Comparison of ENCODE assay signal across 16 cellular contexts in genomic region chr4:30770049-30770549, GRCh38. TPM values are rescaled to one million over a fixed set of nuclear protein-coding genes. Genes with fewer than 3 reads are reported as not detected.
DNase-seq lines count a peak whose midpoint lies in the region; ATAC-seq and TF ChIP-seq lines count a peak whose summit lies in the region.
"Had no signal": no experiment of that assay in that cellular context is flagged by ENCODE, and none has a peak within 500 bp of the region (broad histone marks: within the 10 kb centered on the region; RNA-seq: fewer than 3 reads in every experiment).

No MANE protein-coding gene starts in this region.

- no peak for ATAC-seq in GM21737 (IDR thresholded peaks at IDR 0.05; ENCODE audit: unreplicated experiment)
- ATAC-seq: K562; psoas muscle; stimulated activated naive B cell treated with anti-CD40 and anti-IgM and Interleukin-4, amounts not matched to agents 10 μg/mL and 1 μg/mL and 100 μg/mL, for 72 hours had no signal

- no TSS peak for BruUV-seq in OCI-LY7 (replicated peaks; lab: Mats Ljungman, UMichigan)

- DNase-seq in HT1080 (ENCODE audit: low read depth), result peak; percentile 74
- DNase-seq in astrocyte of the cerebellum (ENCODE audit: low read depth), result peak; percentile 80
- DNase-seq in glomerular endothelial cell (ENCODE audit: extremely low read depth, low read depth, low spot score), result peak; percentile 84
- no peak for DNase-seq in activated CD4-positive, alpha-beta T cell treated with anti-CD3 and anti-CD28 coated beads for 4 hours
- no peak for DNase-seq in OCI-LY7 (ENCODE audit: low spot score)
- no peak for DNase-seq in GF-D8 (lab: John Stamatoyannopoulos, UW)
- DNase-seq: brain microvascular endothelial cell; DMS79; psoas muscle; stimulated activated CD4-positive, alpha-beta T cell treated with anti-CD3 and anti-CD28 coated beads, Interleukin-4, amount 100 ng/mL, for 24 hours; stimulated activated naive B cell treated with anti-CD40 and anti-IgM and Interleukin-4, amounts not matched to agents 10 μg/mL and 1 μg/mL and 100 μg/mL, for 72 hours had no signal

- intact Hi-C loops in OCI-LY7 (cut with micrococcal nuclease; ENCODE audit: unreplicated experiment), result no loop called here

- H3K4me2 ChIP-seq in OCI-LY7 (ENCODE audit: low read length), result no peak overlapping the region

- no peak for TF ChIP-seq CTCF in astrocyte of the cerebellum (IDR thresholded peaks at IDR 0.05; ENCODE audit: low read depth, low read length, missing control alignments)
- TF ChIP-seq CTCF in OCI-LY7 (conservative IDR thresholded peaks at IDR 0.05; ENCODE audit: low read length), result no peak

- H3K4me1 ChIP-seq in ACC112 (ENCODE audit: control insufficient read depth, insufficient read depth, low read length, unreplicated experiment) (peaks cover 46% of the 10 kb centered on the region), OCI-LY7 (ENCODE audit: insufficient read depth, low read length, poor library complexity, severe bottlenecking) (no peaks in the 10 kb centered on the region)
- H3K4me1 ChIP-seq: psoas muscle had no signal

- H3K27ac ChIP-seq in ACC112 (ENCODE audit: low read depth, low read length) (peak overlapping the region; percentile 79), OCI-LY7 (ENCODE audit: low read depth, low read length, poor library complexity, severe bottlenecking) (no peak overlapping the region)
- H3K27ac ChIP-seq: brain microvascular endothelial cell, psoas muscle had no signal

- CTCF ChIA-PET in OCI-LY7 (lab: Charles Lee; ENCODE audit: unreplicated experiment), result no interaction called here

- H3K36me3 ChIP-seq in ACC112 (ENCODE audit: insufficient read depth, low read length) (no peaks in the 10 kb centered on the region), OCI-LY7 (ENCODE audit: insufficient read depth, low read length) (no peaks in the 10 kb centered on the region)
- H3K36me3 ChIP-seq: brain microvascular endothelial cell had no signal

- in situ Hi-C loops in astrocyte of the cerebellum (cut with HindIII; ENCODE audit: low sequenced_read_pairs), result no loop called here

- no peaks in the 10 kb centered on the region for H3K79me2 ChIP-seq in ACC112 (ENCODE audit: control insufficient read depth, insufficient read depth, low read length, unreplicated experiment)
- H3K79me2 ChIP-seq in OCI-LY7 (ENCODE audit: insufficient read depth, low read depth, low read length), result no peaks in the 10 kb centered on the region

- H3K9me3 ChIP-seq in OCI-LY7 (ENCODE audit: low read length), result no peaks in the 10 kb centered on the region
- H3K9me3 ChIP-seq: psoas muscle had no signal

- no peaks in the 10 kb centered on the region for H3K9me2 ChIP-seq in OCI-LY7 (ENCODE audit: insufficient read depth, low read length)

- H3K27me3 ChIP-seq in ACC112 (ENCODE audit: insufficient read depth, low read length), result no peaks in the 10 kb centered on the region
- H3K27me3 ChIP-seq: brain microvascular endothelial cell had no signal

- H2AFZ ChIP-seq in ACC112 (ENCODE audit: low read length, unreplicated experiment) (no peak overlapping the region), OCI-LY7 (ENCODE audit: low read length) (no peak overlapping the region)

- no peaks in the 10 kb centered on the region for H4K20me1 ChIP-seq in OCI-LY7 (ENCODE audit: insufficient read depth, low read length)

- H3K4me3 ChIP-seq in ACC112 (ENCODE audit: low read depth, low read length) (no peak overlapping the region), astrocyte of the cerebellum (ENCODE audit: low read depth, low read length) (no peak overlapping the region), OCI-LY7 (ENCODE audit: low read depth, low read length, poor library complexity, severe bottlenecking) (no peak overlapping the region)
- H3K4me3 ChIP-seq: K562, psoas muscle had no signal

- POLR2A ChIA-PET in OCI-LY7 (lab: Charles Lee), result no interaction called here

RNA-seq across cellular contexts. Expression of gene PCDH7, which starts 49.9 kb away (rescaled TPM):
- 1.2 and 1.8 TPM in 2 replicates for total RNA-seq in HT1080 (2014; rRNA removed; shearing (Covaris generic))
- 0.14 and 0.20 TPM in 2 replicates for polyA plus RNA-seq in HT1080 (2015; cell fraction: cytosol; rRNA removed)
- polyA plus RNA-seq in HT1080 (2015; cell fraction: nucleus; rRNA removed), result 0.35 and 0.48 TPM in 2 replicates
- total RNA-seq in glomerular endothelial cell (3.1 and 11.3 TPM in 2 replicates), OCI-LY7 (2022) (not detected in 2 replicates)
- not detected in 2 replicates for total RNA-seq in OCI-LY7 (2014; rRNA removed; shearing (Covaris generic))
- total RNA-seq: activated T-helper 1 cell treated with anti-CD3 and anti-CD28 coated beads, Interleukin-12 subunit alpha, Interleukin-12 subunit beta, Interleukin-2, Interleukin-4 antibody, amounts not matched to agents 30 ng/mL and 10 ng/mL and 1 ng/mL, durations not matched to agents 14 hours and 24 hours and 36 hours; K562; T-helper 1 cell treated with Interleukin-12 subunit alpha and Interleukin-12 subunit beta and Interleukin-4 antibody, amounts not matched to agents 30 ng/mL and 1 ng/mL, for 36 hours had no signal
- polyA plus RNA-seq: K562 had no signal

Comparison
In these comparisons a context has a peak if more than half of its experiments do, and no peak if none do; other contexts are left out.
1. DNase-seq: peak in HT1080 (single experiment), astrocyte of the cerebellum (single experiment) and glomerular endothelial cell (single experiment); none in activated CD4-positive, alpha-beta T cell treated with anti-CD3 and anti-CD28 coated beads for 4 hours (0 of 2), OCI-LY7 (single experiment) and GF-D8 (single experiment).